20 cellular contexts compared by ENCODE assay signal in the genomic region with DNA sequence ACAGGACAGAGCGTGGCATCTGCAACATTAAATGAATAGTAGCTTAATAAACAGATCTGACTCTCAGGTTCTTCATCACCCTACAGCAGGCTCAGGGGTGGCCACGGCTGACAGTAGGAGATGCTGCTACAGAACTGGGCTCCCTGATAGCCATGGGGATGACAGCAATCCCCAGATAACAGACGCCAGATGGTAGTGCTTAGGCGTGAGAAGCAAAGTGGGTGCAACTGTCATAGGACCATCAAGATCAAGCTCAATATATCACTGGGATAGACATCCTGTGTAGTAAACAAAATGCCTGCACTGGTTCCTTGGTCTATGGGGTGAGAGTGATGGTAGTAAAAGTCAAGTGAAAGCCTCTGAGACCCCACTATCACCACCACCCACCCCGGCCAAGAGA.
"Had no signal": no experiment of that assay in that cellular context is flagged by ENCODE, and none has a peak within 500 bp of the region (broad histone marks: within the 10 kb centered on the region; RNA-seq: fewer than 3 reads in every experiment).

No MANE protein-coding gene starts in this region.

- H3K27ac ChIP-seq: body of pancreas, coronary artery, left ventricle myocardium inferior had no signal

- H3K4me3 ChIP-seq: body of pancreas, coronary artery, left ventricle myocardium inferior had no signal

- H3K27ac Mint-ChIP-seq: activated naive CD8-positive, alpha-beta T cell; memory B cell; nephron progenitor cell had no signal

- H3K27me3 Mint-ChIP-seq: activated naive CD8-positive, alpha-beta T cell; central memory CD8-positive, alpha-beta T cell; memory B cell; T-cell had no signal

- H3K9me3 Mint-ChIP-seq: central memory CD8-positive, alpha-beta T cell; memory B cell; nephron progenitor cell; T-cell had no signal

- H3K9me3 ChIP-seq: body of pancreas, left ventricle myocardium inferior had no signal

- ATAC-seq: activated CD4-positive, CD25-positive, alpha-beta regulatory T cell treated with anti-CD3 and anti-CD28 coated beads, Interleukin-2, amount 50 U/mL, for 24 hours; body of pancreas; sciatic nerve; stimulated activated naive CD8-positive, alpha-beta T cell treated with anti-CD3 and anti-CD28 coated beads, Interleukin-15, Interleukin-2, amounts not matched to agents 100 U/mL and 50 U/mL, for 24 hours; T-cell had no signal

- H3K27me3 ChIP-seq: body of pancreas had no signal

- DNase-seq: activated CD4-positive, alpha-beta T cell treated with anti-CD3 and anti-CD28 coated beads, Interleukin-2, amount 50 U/mL, for 1 hour; activated effector memory CD4-positive, alpha-beta T cell treated with anti-CD3 and anti-CD28 coated beads, Interleukin-2, amount 50 U/mL, for 16 hours; activated T-cell treated with anti-CD3 and anti-CD28 coated beads, Interleukin-2, amount 50 U/mL, for 1 hour; amniotic stem cell; body of pancreas; effector CD4-positive, alpha-beta T cell; foreskin fibroblast; glutamatergic neuron; left ventricle myocardium inferior; nephron progenitor cell; stimulated activated naive CD8-positive, alpha-beta T cell treated with anti-CD3 and anti-CD28 coated beads, Interleukin-15, Interleukin-2, amounts not matched to agents 100 U/mL and 50 U/mL, for 24 hours; T-cell; T1000; trophoblast cell had no signal

- H3K36me3 ChIP-seq: left ventricle myocardium inferior had no signal

- H3K36me3 Mint-ChIP-seq: activated naive CD8-positive, alpha-beta T cell; memory B cell; T-cell had no signal

- H3K4me3 Mint-ChIP-seq: central memory CD8-positive, alpha-beta T cell; memory B cell; nephron progenitor cell had no signal
